1 cellular context compared by ENCODE assay signal in the genomic region with DNA sequence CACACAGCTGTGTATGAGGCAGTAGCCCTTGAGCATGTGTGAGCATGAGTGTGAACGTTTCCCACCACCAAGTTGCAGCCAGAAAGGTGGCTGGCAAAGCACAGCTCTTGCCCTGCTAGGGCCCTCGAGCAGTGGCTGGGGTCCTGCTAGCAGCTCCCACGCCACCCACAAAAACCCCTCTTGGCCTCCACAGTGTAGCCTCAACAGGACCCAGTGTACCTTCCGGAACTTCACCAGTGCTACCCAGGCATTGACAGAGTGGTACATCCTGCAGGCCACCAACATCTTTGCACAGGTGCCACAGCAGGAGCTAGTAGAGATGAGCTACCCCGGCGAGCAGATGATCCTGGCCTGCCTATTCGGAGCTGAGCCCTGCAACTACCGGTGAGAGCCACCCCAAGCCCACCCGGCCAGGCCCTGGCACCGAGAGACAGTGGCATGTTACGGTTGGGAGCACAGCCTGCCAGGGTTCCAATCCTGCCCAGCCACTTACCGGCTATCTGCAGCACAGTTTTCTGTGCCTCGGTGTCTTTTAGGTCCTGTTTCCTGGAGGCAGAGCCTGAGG.
TF ChIP-seq lines count a peak whose summit lies in the region.

No MANE protein-coding gene starts in this region.

TF ChIP-seq in HepG2, 621 proteins besides CTCF, POLR2A, EP300 and RAD21 (continued from another document):
- TF ChIP-seq, protein P1, sequence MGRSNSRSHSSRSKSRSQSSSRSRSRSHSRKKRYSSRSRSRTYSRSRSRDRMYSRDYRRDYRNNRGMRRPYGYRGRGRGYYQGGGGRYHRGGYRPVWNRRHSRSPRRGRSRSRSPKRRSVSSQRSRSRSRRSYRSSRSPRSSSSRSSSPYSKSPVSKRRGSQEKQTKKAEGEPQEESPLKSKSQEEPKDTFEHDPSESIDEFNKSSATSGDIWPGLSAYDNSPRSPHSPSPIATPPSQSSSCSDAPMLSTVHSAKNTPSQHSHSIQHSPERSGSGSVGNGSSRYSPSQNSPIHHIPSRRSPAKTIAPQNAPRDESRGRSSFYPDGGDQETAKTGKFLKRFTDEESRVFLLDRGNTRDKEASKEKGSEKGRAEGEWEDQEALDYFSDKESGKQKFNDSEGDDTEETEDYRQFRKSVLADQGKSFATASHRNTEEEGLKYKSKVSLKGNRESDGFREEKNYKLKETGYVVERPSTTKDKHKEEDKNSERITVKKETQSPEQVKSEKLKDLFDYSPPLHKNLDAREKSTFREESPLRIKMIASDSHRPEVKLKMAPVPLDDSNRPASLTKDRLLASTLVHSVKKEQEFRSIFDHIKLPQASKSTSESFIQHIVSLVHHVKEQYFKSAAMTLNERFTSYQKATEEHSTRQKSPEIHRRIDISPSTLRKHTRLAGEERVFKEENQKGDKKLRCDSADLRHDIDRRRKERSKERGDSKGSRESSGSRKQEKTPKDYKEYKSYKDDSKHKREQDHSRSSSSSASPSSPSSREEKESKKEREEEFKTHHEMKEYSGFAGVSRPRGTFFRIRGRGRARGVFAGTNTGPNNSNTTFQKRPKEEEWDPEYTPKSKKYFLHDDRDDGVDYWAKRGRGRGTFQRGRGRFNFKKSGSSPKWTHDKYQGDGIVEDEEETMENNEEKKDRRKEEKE (IDR thresholded peaks at IDR 0.05) = no peak
- TF ChIP-seq, protein P2, sequence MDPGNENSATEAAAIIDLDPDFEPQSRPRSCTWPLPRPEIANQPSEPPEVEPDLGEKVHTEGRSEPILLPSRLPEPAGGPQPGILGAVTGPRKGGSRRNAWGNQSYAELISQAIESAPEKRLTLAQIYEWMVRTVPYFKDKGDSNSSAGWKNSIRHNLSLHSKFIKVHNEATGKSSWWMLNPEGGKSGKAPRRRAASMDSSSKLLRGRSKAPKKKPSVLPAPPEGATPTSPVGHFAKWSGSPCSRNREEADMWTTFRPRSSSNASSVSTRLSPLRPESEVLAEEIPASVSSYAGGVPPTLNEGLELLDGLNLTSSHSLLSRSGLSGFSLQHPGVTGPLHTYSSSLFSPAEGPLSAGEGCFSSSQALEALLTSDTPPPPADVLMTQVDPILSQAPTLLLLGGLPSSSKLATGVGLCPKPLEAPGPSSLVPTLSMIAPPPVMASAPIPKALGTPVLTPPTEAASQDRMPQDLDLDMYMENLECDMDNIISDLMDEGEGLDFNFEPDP (CRISPR knock-in tag; conservative IDR thresholded peaks at IDR 0.05) = no peak
- TF ChIP-seq NR3C1 (CRISPR knock-in tag; IDR thresholded peaks at IDR 0.05) = no peak
- TF ChIP-seq, protein P3, sequence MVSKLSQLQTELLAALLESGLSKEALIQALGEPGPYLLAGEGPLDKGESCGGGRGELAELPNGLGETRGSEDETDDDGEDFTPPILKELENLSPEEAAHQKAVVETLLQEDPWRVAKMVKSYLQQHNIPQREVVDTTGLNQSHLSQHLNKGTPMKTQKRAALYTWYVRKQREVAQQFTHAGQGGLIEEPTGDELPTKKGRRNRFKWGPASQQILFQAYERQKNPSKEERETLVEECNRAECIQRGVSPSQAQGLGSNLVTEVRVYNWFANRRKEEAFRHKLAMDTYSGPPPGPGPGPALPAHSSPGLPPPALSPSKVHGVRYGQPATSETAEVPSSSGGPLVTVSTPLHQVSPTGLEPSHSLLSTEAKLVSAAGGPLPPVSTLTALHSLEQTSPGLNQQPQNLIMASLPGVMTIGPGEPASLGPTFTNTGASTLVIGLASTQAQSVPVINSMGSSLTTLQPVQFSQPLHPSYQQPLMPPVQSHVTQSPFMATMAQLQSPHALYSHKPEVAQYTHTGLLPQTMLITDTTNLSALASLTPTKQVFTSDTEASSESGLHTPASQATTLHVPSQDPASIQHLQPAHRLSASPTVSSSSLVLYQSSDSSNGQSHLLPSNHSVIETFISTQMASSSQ (IDR thresholded peaks at IDR 0.05; ENCODE audit: low read depth) = no peak
- TF ChIP-seq, protein P3 (CRISPR knock-in tag; IDR thresholded peaks at IDR 0.05; ENCODE audit: borderline replicate concordance) = no peak
- TF ChIP-seq, protein P4, sequence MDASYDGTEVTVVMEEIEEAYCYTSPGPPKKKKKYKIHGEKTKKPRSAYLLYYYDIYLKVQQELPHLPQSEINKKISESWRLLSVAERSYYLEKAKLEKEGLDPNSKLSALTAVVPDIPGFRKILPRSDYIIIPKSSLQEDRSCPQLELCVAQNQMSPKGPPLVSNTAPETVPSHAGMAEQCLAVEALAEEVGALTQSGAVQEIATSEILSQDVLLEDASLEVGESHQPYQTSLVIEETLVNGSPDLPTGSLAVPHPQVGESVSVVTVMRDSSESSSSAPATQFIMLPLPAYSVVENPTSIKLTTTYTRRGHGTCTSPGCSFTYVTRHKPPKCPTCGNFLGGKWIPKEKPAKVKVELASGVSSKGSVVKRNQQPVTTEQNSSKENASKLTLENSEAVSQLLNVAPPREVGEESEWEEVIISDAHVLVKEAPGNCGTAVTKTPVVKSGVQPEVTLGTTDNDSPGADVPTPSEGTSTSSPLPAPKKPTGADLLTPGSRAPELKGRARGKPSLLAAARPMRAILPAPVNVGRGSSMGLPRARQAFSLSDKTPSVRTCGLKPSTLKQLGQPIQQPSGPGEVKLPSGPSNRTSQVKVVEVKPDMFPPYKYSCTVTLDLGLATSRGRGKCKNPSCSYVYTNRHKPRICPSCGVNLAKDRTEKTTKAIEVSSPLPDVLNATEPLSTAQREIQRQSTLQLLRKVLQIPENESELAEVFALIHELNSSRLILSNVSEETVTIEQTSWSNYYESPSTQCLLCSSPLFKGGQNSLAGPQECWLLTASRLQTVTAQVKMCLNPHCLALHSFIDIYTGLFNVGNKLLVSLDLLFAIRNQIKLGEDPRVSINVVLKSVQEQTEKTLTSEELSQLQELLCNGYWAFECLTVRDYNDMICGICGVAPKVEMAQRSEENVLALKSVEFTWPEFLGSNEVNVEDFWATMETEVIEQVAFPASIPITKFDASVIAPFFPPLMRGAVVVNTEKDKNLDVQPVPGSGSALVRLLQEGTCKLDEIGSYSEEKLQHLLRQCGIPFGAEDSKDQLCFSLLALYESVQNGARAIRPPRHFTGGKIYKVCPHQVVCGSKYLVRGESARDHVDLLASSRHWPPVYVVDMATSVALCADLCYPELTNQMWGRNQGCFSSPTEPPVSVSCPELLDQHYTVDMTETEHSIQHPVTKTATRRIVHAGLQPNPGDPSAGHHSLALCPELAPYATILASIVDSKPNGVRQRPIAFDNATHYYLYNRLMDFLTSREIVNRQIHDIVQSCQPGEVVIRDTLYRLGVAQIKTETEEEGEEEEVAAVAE (CRISPR knock-in tag; IDR thresholded peaks at IDR 0.05; ENCODE audit: borderline replicate concordance) = no peak
- no peak for TF ChIP-seq ZNF781 (CRISPR knock-in tag; IDR thresholded peaks at IDR 0.05; ENCODE audit: borderline replicate concordance, not compliant biosample characterization)
- no peak for TF ChIP-seq ISL2 (CRISPR knock-in tag; IDR thresholded peaks at IDR 0.05)
- TF ChIP-seq, protein P5, sequence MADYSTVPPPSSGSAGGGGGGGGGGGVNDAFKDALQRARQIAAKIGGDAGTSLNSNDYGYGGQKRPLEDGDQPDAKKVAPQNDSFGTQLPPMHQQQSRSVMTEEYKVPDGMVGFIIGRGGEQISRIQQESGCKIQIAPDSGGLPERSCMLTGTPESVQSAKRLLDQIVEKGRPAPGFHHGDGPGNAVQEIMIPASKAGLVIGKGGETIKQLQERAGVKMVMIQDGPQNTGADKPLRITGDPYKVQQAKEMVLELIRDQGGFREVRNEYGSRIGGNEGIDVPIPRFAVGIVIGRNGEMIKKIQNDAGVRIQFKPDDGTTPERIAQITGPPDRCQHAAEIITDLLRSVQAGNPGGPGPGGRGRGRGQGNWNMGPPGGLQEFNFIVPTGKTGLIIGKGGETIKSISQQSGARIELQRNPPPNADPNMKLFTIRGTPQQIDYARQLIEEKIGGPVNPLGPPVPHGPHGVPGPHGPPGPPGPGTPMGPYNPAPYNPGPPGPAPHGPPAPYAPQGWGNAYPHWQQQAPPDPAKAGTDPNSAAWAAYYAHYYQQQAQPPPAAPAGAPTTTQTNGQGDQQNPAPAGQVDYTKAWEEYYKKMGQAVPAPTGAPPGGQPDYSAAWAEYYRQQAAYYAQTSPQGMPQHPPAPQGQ (CRISPR knock-in tag; IDR thresholded peaks at IDR 0.05; ENCODE audit: borderline replicate concordance) = no peak
- no peak for TF ChIP-seq ZNF503 (CRISPR knock-in tag; IDR thresholded peaks at IDR 0.05)
- no peak for TF ChIP-seq FOXK1 (CRISPR knock-in tag; IDR thresholded peaks at IDR 0.05; ENCODE audit: borderline replicate concordance, low read depth)
- no peak for TF ChIP-seq POLR2AphosphoS2 (IDR thresholded peaks at IDR 0.05; ENCODE audit: low read depth, low read length)
- TF ChIP-seq HOXA7 (CRISPR knock-in tag; IDR thresholded peaks at IDR 0.05) = no peak
- TF ChIP-seq KLF13 (CRISPR knock-in tag; IDR thresholded peaks at IDR 0.05) = no peak
- TF ChIP-seq ARHGAP35 (CRISPR knock-in tag; IDR thresholded peaks at IDR 0.05; ENCODE audit: borderline replicate concordance) = no peak
